ENCODE assay signal across 1 cellular context in the genomic region with DNA sequence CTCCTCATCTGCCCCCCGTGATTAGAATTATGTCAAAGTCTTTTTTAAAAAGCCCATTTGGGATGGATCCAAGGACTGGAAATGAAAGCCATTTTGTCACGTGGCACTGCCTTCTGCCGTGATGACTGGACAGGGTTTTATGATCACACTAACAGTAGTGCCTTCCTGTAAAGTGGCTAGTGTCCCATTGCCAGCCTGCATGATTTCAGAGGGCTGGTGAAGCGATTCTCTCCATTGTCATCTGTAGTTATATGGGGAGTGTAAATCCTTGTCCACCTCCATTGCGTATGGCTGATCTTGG.
TF ChIP-seq lines count a peak whose summit lies in the region.

No MANE protein-coding gene starts in this region.

TF ChIP-seq in HCT116, 20 proteins besides CTCF, POLR2A, EP300 and RAD21 (continued from another document):
- no peak for TF ChIP-seq TCF7L2 (IDR thresholded peaks at IDR 0.05; ENCODE audit: borderline replicate concordance, extremely low read depth, insufficient read depth, insufficient read length)
- no peak for TF ChIP-seq ZFX (IDR thresholded peaks at IDR 0.05)
- TF ChIP-seq, protein P1, sequence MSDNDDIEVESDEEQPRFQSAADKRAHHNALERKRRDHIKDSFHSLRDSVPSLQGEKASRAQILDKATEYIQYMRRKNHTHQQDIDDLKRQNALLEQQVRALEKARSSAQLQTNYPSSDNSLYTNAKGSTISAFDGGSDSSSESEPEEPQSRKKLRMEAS (IDR thresholded peaks at IDR 0.05), result no peak
- TF ChIP-seq POLR2AphosphoS5 (IDR thresholded peaks at IDR 0.05; ENCODE audit: low read depth, low read length), result no peak
- TF ChIP-seq EGR1 (IDR thresholded peaks at IDR 0.05; ENCODE audit: low read depth), result no peak
- no peak for TF ChIP-seq SRF (IDR thresholded peaks at IDR 0.05; ENCODE audit: low read depth)
- no peak for TF ChIP-seq SP1 (IDR thresholded peaks at IDR 0.05; ENCODE audit: low read depth)
